13 cellular contexts compared by ENCODE assay signal in genomic region chr1:229231754-229232119, GRCh38. TPM values are rescaled to one million over a fixed set of nuclear protein-coding genes. Genes with fewer than 3 reads are reported as not detected.
DNase-seq lines count a peak whose midpoint lies in the region; ATAC-seq and TF ChIP-seq lines count a peak whose summit lies in the region.
"Had no signal": no experiment of that assay in that cellular context is flagged by ENCODE, and none has a peak within 500 bp of the region (broad histone marks: within the 10 kb centered on the region; RNA-seq: fewer than 3 reads in every experiment).

No MANE protein-coding gene starts in this region.

- no peaks in the 10 kb centered on the region for H3K27me3 Mint-ChIP-seq in activated naive CD8-positive, alpha-beta T cell treated with anti-CD3 and anti-CD28 coated beads for 36 hours
- H3K27me3 Mint-ChIP-seq: activated naive CD4-positive, alpha-beta T cell treated with anti-CD3 and anti-CD28 coated beads, Interleukin-2, amount 50 U/mL, for 24 hours had no signal

- TF ChIP-seq CTCF in HCT116 (IDR thresholded peaks at IDR 0.05 in 2 of 3, conservative IDR thresholded peaks at IDR 0.05 in 1 of 3; ENCODE audit: borderline replicate concordance in 1 of 3, insufficient read depth in 1 of 3, low read depth in 2 of 3, low read length in 2 of 3) (peak; percentile 23 to 67 (median 34); a peak in 3 of 6 replicates), PC-3 (conservative IDR thresholded peaks at IDR 0.05; ENCODE audit: low read depth, low read length) (peak; percentile 29; the same call in 1 of the 2 replicates), esophagus muscularis mucosa (IDR thresholded peaks at IDR 0.05) (peak in 2 of 3 experiments; percentile 9 to 21), smooth muscle cell (IDR thresholded peaks at IDR 0.05; ENCODE audit: borderline replicate concordance, insufficient read depth, poor library complexity, severe bottlenecking) (no peak)

- H3F3A ChIP-seq in PC-3 (ENCODE audit: low read length, unreplicated experiment) (no peaks in the 10 kb centered on the region), smooth muscle cell (ENCODE audit: low read depth) (no peaks in the 10 kb centered on the region)

- peak overlapping the region; percentile 54 for H3K4me2 ChIP-seq in HCT116 (ENCODE audit: low read length)
- no peak overlapping the region for H3K4me2 ChIP-seq in PC-3 (ENCODE audit: low read length)
- H3K4me2 ChIP-seq in smooth muscle cell = peak overlapping the region; percentile 29

- H3K4me3 Mint-ChIP-seq in activated naive CD8-positive, alpha-beta T cell treated with anti-CD3 and anti-CD28 coated beads for 36 hours = no peak overlapping the region
- H3K4me3 Mint-ChIP-seq: activated naive CD4-positive, alpha-beta T cell treated with anti-CD3 and anti-CD28 coated beads, Interleukin-2, amount 50 U/mL, for 24 hours had no signal

- H3K9ac ChIP-seq in HCT116 (ENCODE audit: low read length) (no peak overlapping the region), PC-3 (ENCODE audit: low read length) (no peak overlapping the region), smooth muscle cell (ENCODE audit: low read depth) (peak overlapping the region; percentile 68)

- H3K9me3 ChIP-seq in HCT116 (ENCODE audit: control insufficient read depth in 1 of 2, insufficient read depth in 1 of 2, low read depth in 1 of 2, low read length in 2 of 2) = no peaks in the 10 kb centered on the region
- H3K9me3 ChIP-seq in PC-3 (ENCODE audit: low read length) = no peaks in the 10 kb centered on the region
- H3K9me3 ChIP-seq in esophagus muscularis mucosa = no peaks in the 10 kb centered on the region
- no peaks in the 10 kb centered on the region for H3K9me3 ChIP-seq in smooth muscle cell (replicated peaks; ENCODE audit: low read depth)
- H3K9me3 ChIP-seq: mucosa of descending colon had no signal

- intact Hi-C loops in HCT116 (cut with micrococcal nuclease) (no loop called here), PC-3 (cut with micrococcal nuclease) (loop anchor here (2.0 kb wide), 1 partner anchor 497 kb away; the partner anchor contains the start of gene RHOU), esophagus muscularis mucosa (cut with DNase I) (no loop called here)

- no TSS peak for BruUV-seq in HCT116 (replicated peaks; lab: Mats Ljungman, UMichigan)
- BruUV-seq in PC-3 (replicated peaks; lab: Mats Ljungman, UMichigan) = no TSS peak

- H3K27me3 ChIP-seq in HCT116 (ENCODE audit: insufficient read depth, low read length) (no peaks in the 10 kb centered on the region), PC-3 (ENCODE audit: low read length) (0 out of 2 replicates have a peak, but pooled peaks cover 2% of the 10 kb centered on the region), esophagus muscularis mucosa (no peaks in the 10 kb centered on the region), smooth muscle cell (ENCODE audit: low read depth) (no peaks in the 10 kb centered on the region)

- no peaks in the 10 kb centered on the region for H4K20me1 ChIP-seq in HCT116 (ENCODE audit: insufficient read depth)
- H4K20me1 ChIP-seq in PC-3 (ENCODE audit: low read length) = no peaks in the 10 kb centered on the region
- H4K20me1 ChIP-seq in smooth muscle cell (ENCODE audit: low read depth) = no peaks in the 10 kb centered on the region

- TF ChIP-seq EP300 in esophagus muscularis mucosa (IDR thresholded peaks at IDR 0.05) = no peak

- H3K4me3 ChIP-seq in HCT116 (replicated peaks in 1 of 2; ENCODE audit: low read depth in 1 of 2, low read length in 2 of 2) (0 out of 4 replicates have a peak overlapping the region, but pooled peaks of 1 of the 2 experiments have one; percentile 1), PC-3 (ENCODE audit: low read length) (no peak overlapping the region), esophagus muscularis mucosa (no peak overlapping the region), smooth muscle cell (no peak overlapping the region)
- H3K4me3 ChIP-seq: mucosa of descending colon had no signal

- no peaks in the 10 kb centered on the region for H3K36me3 Mint-ChIP-seq in activated naive CD8-positive, alpha-beta T cell treated with anti-CD3 and anti-CD28 coated beads for 36 hours
- H3K36me3 Mint-ChIP-seq: activated naive CD4-positive, alpha-beta T cell treated with anti-CD3 and anti-CD28 coated beads, Interleukin-2, amount 50 U/mL, for 24 hours had no signal

- CTCF ChIA-PET in HCT116 (lab: Charles Lee) (interaction anchor here (1.1 to 3.0 kb wide), 4 partner anchors 23 to 540 kb away, joined by 3 to 34 read pairs (median 7); no protein-coding TSS in a partner anchor), PC-3 (lab: Charles Lee) (interaction anchor here (0.6 kb wide), 1 partner anchor 19 kb away, joined by 3 read pairs; no protein-coding TSS in a partner anchor)

- peak; percentile 69 for ATAC-seq in HCT116
- ATAC-seq in PC-3 = no peak
- ATAC-seq in GM19463 (IDR thresholded peaks at IDR 0.05; ENCODE audit: unreplicated experiment) = no peak
- ATAC-seq: mucosa of descending colon, right cardiac atrium had no signal

- H3K4me1 ChIP-seq in HCT116 (ENCODE audit: control insufficient read depth in 1 of 2, insufficient read depth in 2 of 2, low read length in 2 of 2) = peaks cover 44 to 53% of the 10 kb centered on the region in 2 experiments
- peaks cover 39% of the 10 kb centered on the region for H3K4me1 ChIP-seq in PC-3 (ENCODE audit: insufficient read depth, low read length)
- peaks cover 24 to 57% (median 53%) of the 10 kb centered on the region in 4 donors for H3K4me1 ChIP-seq in esophagus muscularis mucosa
- peaks cover 41% of the 10 kb centered on the region for H3K4me1 ChIP-seq in smooth muscle cell (ENCODE audit: low read depth)

- H3K27ac ChIP-seq in HCT116 (ENCODE audit: low read depth, low read length) (peak overlapping the region; percentile 42), PC-3 (ENCODE audit: low read length) (no peak overlapping the region), esophagus muscularis mucosa (replicated peaks in 1 of 4) (peak overlapping the region in 3 of 4 donors; percentile 75 to 88 (median 81)), smooth muscle cell (ENCODE audit: low read depth) (peak overlapping the region; percentile 93)

- POLR2A ChIA-PET in HCT116 (lab: Charles Lee) (no interaction called here), PC-3 (lab: Charles Lee; ENCODE audit: unreplicated experiment) (no interaction called here)

- H3K36me3 ChIP-seq in HCT116 (ENCODE audit: control insufficient read depth in 1 of 2, insufficient read depth in 2 of 2, low read length in 2 of 2) = no peaks in the 10 kb centered on the region
- no peaks in the 10 kb centered on the region for H3K36me3 ChIP-seq in PC-3 (ENCODE audit: low read depth, low read length)
- H3K36me3 ChIP-seq in esophagus muscularis mucosa = no peaks in the 10 kb centered on the region
- no peaks in the 10 kb centered on the region for H3K36me3 ChIP-seq in smooth muscle cell (ENCODE audit: low read depth)

- no peaks in the 10 kb centered on the region for H3K9me2 ChIP-seq in HCT116 (ENCODE audit: insufficient read depth)
- no peaks in the 10 kb centered on the region for H3K9me2 ChIP-seq in PC-3 (replicated peaks; ENCODE audit: low read length)

- WGBS in esophagus muscularis mucosa = 92% methylated on average over 3 of the region's 3 CpGs
- 72% methylated on average over 3 of the region's 3 CpGs for WGBS in smooth muscle cell (ENCODE audit: low lambda C conversion rate)

- no peaks in the 10 kb centered on the region for H3K9me3 Mint-ChIP-seq in activated naive CD8-positive, alpha-beta T cell treated with anti-CD3 and anti-CD28 coated beads for 36 hours
- H3K9me3 Mint-ChIP-seq: activated naive CD4-positive, alpha-beta T cell treated with anti-CD3 and anti-CD28 coated beads, Interleukin-2, amount 50 U/mL, for 24 hours had no signal

- no peak for DNase-seq in HCT116 (ENCODE audit: low read depth, low spot score)
- no peak for DNase-seq in PC-3
- no peak for DNase-seq in esophagus muscularis mucosa (ENCODE audit: extremely low spot score)
- no peak for DNase-seq in smooth muscle cell (lab: John Stamatoyannopoulos, UW; ENCODE audit: unreplicated experiment)
- no peak for DNase-seq in NAMALWA (ENCODE audit: low spot score)
- DNase-seq in activated naive CD8-positive, alpha-beta T cell treated with anti-CD3 and anti-CD28 coated beads for 36 hours = no peak
- DNase-seq: activated CD4-positive, alpha-beta T cell treated with anti-CD3 and anti-CD28 coated beads, Interleukin-2, amount 50 U/mL, for 4 hours; DMS79; effector memory CD4-positive, alpha-beta T cell; mucosa of descending colon had no signal

- peak; percentile 74 for TF ChIP-seq RAD21 in HCT116 (IDR thresholded peaks at IDR 0.05; ENCODE audit: low read depth)

- no peak overlapping the region for H3K27ac Mint-ChIP-seq in activated naive CD8-positive, alpha-beta T cell treated with anti-CD3 and anti-CD28 coated beads for 36 hours
- H3K27ac Mint-ChIP-seq: activated naive CD4-positive, alpha-beta T cell treated with anti-CD3 and anti-CD28 coated beads, Interleukin-2, amount 50 U/mL, for 24 hours had no signal

- H3K4me1 Mint-ChIP-seq in activated naive CD8-positive, alpha-beta T cell treated with anti-CD3 and anti-CD28 coated beads for 36 hours = peaks cover 12% of the 10 kb centered on the region

- no peak for TF ChIP-seq POLR2A in HCT116 (IDR thresholded peaks at IDR 0.05; ENCODE audit: borderline replicate concordance, extremely low read depth, insufficient read depth, insufficient read length)
- TF ChIP-seq POLR2A in esophagus muscularis mucosa (IDR thresholded peaks at IDR 0.05; ENCODE audit: low read depth) = no peak

- RAD21 ChIA-PET in HCT116 (lab: Charles Lee; ENCODE audit: low non-redundant PET in 1 of 2, low total read pairs in 2 of 2, uncharacterized antibody in 2 of 2, unreplicated experiment in 2 of 2) = interaction anchor here in 1 of 2 experiments (0.7 kb wide), 1 partner anchor 23 kb away, joined by 3 read pairs; no protein-coding TSS in a partner anchor

- H3K79me2 ChIP-seq in HCT116 (ENCODE audit: insufficient read depth, low read length) (no peaks in the 10 kb centered on the region), PC-3 (ENCODE audit: low read length) (no peaks in the 10 kb centered on the region), smooth muscle cell (ENCODE audit: low read depth) (no peaks in the 10 kb centered on the region)

- peak overlapping the region; percentile 86 for H2AFZ ChIP-seq in HCT116 (ENCODE audit: low read depth, low read length, poor library complexity, severe bottlenecking)
- no peak overlapping the region for H2AFZ ChIP-seq in PC-3 (ENCODE audit: low read length)
- no peak overlapping the region for H2AFZ ChIP-seq in smooth muscle cell (ENCODE audit: low read depth)

TF ChIP-seq in HCT116, 20 proteins besides CTCF, POLR2A, EP300 and RAD21:
- TF ChIP-seq MAX (IDR thresholded peaks at IDR 0.05) = peak; percentile 2; the same call in 1 of the 2 replicates
- TF ChIP-seq ZNF274 (IDR thresholded peaks at IDR 0.05; ENCODE audit: low read depth, low read length) = no peak

RNA-seq across cellular contexts. Expression of gene RAB4A, which starts 39.2 kb away (rescaled TPM):
- total RNA-seq in HCT116 (2021; ENCODE audit: unreplicated experiment) (101 TPM), PC-3 (2014; rRNA removed) (33.9 and 67.0 TPM in 2 replicates), esophagus muscularis mucosa (100 to 1,000 TPM in 3 of 4 donors, 10 to 100 TPM in 1; 94.9 to 129 (median 108) TPM), smooth muscle cell (25.1 and 43.9 TPM in 2 replicates)
- 46.0 and 57.7 TPM in 2 replicates for polyA plus RNA-seq in HCT116 (2012)
- 46.6 and 52.7 TPM in 2 replicates for polyA plus RNA-seq in smooth muscle cell
- total RNA-seq in activated naive CD8-positive, alpha-beta T cell treated with anti-CD3 and anti-CD28 coated beads for 36 hours = 10 to 100 TPM; 36.0 to 36.9 TPM
